1 cellular context compared by ENCODE assay signal in the genomic region with DNA sequence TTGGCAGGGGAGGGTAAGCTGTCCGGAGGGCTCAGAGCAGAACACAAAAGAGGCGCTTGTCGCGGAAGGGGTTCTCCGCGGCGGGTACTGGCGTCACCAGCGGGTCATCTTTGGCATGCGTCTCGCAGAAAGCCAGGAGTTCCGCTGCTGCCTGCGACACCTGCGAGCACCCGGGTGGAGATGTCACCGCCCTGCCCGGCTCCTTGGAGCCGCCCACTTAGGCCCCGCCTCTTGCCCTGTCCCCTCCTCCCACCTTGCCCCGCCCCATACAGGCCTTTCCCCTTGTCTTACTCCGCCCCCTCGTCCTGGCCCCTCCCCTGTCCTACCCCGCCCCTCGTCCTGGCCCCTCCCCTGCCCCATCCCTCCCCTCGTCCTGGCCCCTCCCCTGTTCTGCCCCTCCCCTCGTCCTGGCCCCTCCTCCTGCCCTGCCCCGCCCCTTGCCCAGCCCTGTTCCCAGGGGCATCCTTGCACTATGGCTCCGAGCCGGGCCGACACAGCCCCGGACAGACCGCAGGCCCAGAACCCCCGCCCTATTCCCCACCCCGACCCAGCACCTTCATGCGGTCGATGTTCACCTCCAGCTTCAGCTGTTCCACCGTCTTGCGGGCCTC.
TF ChIP-seq lines count a peak whose summit lies in the region.

No MANE protein-coding gene starts in this region.

TF ChIP-seq in Ishikawa, 13 proteins besides CTCF, POLR2A, EP300 and RAD21 (continued from another document):
- TF ChIP-seq, protein P1, sequence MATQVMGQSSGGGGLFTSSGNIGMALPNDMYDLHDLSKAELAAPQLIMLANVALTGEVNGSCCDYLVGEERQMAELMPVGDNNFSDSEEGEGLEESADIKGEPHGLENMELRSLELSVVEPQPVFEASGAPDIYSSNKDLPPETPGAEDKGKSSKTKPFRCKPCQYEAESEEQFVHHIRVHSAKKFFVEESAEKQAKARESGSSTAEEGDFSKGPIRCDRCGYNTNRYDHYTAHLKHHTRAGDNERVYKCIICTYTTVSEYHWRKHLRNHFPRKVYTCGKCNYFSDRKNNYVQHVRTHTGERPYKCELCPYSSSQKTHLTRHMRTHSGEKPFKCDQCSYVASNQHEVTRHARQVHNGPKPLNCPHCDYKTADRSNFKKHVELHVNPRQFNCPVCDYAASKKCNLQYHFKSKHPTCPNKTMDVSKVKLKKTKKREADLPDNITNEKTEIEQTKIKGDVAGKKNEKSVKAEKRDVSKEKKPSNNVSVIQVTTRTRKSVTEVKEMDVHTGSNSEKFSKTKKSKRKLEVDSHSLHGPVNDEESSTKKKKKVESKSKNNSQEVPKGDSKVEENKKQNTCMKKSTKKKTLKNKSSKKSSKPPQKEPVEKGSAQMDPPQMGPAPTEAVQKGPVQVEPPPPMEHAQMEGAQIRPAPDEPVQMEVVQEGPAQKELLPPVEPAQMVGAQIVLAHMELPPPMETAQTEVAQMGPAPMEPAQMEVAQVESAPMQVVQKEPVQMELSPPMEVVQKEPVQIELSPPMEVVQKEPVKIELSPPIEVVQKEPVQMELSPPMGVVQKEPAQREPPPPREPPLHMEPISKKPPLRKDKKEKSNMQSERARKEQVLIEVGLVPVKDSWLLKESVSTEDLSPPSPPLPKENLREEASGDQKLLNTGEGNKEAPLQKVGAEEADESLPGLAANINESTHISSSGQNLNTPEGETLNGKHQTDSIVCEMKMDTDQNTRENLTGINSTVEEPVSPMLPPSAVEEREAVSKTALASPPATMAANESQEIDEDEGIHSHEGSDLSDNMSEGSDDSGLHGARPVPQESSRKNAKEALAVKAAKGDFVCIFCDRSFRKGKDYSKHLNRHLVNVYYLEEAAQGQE (IDR thresholded peaks at IDR 0.05; ENCODE audit: low read depth), result no peak
- no peak for TF ChIP-seq ZBTB7A (IDR thresholded peaks at IDR 0.05; ENCODE audit: low read depth)
- TF ChIP-seq CREB1 (IDR thresholded peaks at IDR 0.05; ENCODE audit: low read depth), result no peak
- no peak for TF ChIP-seq NFIC (IDR thresholded peaks at IDR 0.05)
- no peak for TF ChIP-seq TEAD4 (IDR thresholded peaks at IDR 0.05)
- TF ChIP-seq, protein P2, sequence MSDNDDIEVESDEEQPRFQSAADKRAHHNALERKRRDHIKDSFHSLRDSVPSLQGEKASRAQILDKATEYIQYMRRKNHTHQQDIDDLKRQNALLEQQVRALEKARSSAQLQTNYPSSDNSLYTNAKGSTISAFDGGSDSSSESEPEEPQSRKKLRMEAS (IDR thresholded peaks at IDR 0.05), result peak; percentile 46
- TF ChIP-seq TCF12 (IDR thresholded peaks at IDR 0.05; ENCODE audit: low read depth), result no peak
